In the genomic region with DNA sequence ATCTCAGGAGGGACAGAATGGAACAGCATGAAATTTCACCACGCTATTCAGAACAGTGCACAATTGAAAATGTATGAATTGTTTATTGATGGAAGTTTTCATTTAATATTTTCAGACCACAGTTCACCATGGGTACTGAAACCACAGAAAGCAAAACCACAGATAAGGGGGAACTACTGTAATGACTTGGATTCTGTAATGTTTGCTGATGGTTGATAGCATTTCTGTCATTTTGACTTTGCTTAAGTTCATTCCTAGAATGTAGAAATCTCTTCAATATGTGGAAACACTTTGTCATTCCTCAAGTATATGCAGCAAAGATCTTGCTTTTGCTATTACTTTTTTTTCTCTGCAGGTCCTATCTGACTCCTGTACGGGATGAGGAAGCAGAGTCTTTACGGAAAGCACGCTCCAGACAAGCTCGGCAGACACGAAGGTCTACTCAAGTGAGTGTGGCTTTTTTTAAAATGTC, we compare ENCODE assay signal across 8 cellular contexts.
A peak's percentile ranks its signal among the peaks of the same experiment; 100 is the strongest.
DNase-seq lines count a peak whose midpoint lies in the region; ATAC-seq, FAIRE-seq and TF ChIP-seq lines count a peak whose summit lies in the region.
"Not testable (repeated sequence)": the region's sequence is repeated elsewhere in the genome, so short reads cannot be mapped to it uniquely, and the experiment has no call there.

No MANE protein-coding gene starts in this region.

- intact Hi-C loops in IMR-90 (cut with micrococcal nuclease): not testable (repeated sequence)

- H2BK20ac ChIP-seq in IMR-90 (ENCODE audit: low read depth, low read length): not testable (repeated sequence)

- not testable (repeated sequence) for H3K4me2 ChIP-seq in IMR-90 (ENCODE audit: low read depth, low read length); astrocyte (ENCODE audit: low read length)

- not testable (repeated sequence) for H4K5ac ChIP-seq in IMR-90 (ENCODE audit: low read depth, low read length)

- in situ Hi-C loops in IMR-90 (cut with MboI; ENCODE audit: low sequenced_read_pairs): not testable (repeated sequence)

- H3K9ac ChIP-seq in IMR-90 (ENCODE audit: low read depth, low read length); astrocyte (ENCODE audit: low read length): not testable (repeated sequence)

- not testable (repeated sequence) for H3K4me1 ChIP-seq in IMR-90 (ENCODE audit: control insufficient read depth, insufficient read depth, low read length); astrocyte (ENCODE audit: insufficient read depth, low read length)

- H2AK9ac ChIP-seq in IMR-90 (replicated peaks; ENCODE audit: low read depth, low read length, poor library complexity): not testable (repeated sequence)

- H3K14ac ChIP-seq in IMR-90 (replicated peaks; ENCODE audit: low read depth, low read length): not testable (repeated sequence)

- no CpG with 5 or more reads among the region's 6 CpGs for WGBS in IMR-90 (ENCODE audit: extremely low coverage in 2 of 2, insufficient read length in 1 of 2), 2 experiments

- ATAC-seq in GM19043 (IDR thresholded peaks at IDR 0.05; ENCODE audit: low read depth, unreplicated experiment): peak; percentile 56
- ATAC-seq in GM21619 (IDR thresholded peaks at IDR 0.05; ENCODE audit: unreplicated experiment): peak; percentile 76
- ATAC-seq in HG03045 (IDR thresholded peaks at IDR 0.05; ENCODE audit: unreplicated experiment): peak; percentile 68
- ATAC-seq in IMR-90 (ENCODE audit: low read depth): not testable (repeated sequence)

- not testable (repeated sequence) for H3K18ac ChIP-seq in IMR-90 (ENCODE audit: low read depth, low read length)

- H2BK5ac ChIP-seq in IMR-90 (ENCODE audit: low read depth, low read length, poor library complexity, severe bottlenecking): not testable (repeated sequence)

- H3K27ac Mint-ChIP-seq in astrocyte (ENCODE audit: unreplicated experiment): not testable (repeated sequence)
- H3K27ac Mint-ChIP-seq in osteocyte (ENCODE audit: unreplicated experiment): peak overlapping the region; percentile 62

- H3K79me1 ChIP-seq in IMR-90 (ENCODE audit: low read depth in 1 of 2, low read length in 2 of 2): not testable (repeated sequence)

- not testable (repeated sequence) for H3K27me3 ChIP-seq in IMR-90 (ENCODE audit: control insufficient read depth, insufficient read depth, low read length); astrocyte (ENCODE audit: insufficient read depth, low read length)

- not testable (repeated sequence) for H3K27ac ChIP-seq in IMR-90 (ENCODE audit: insufficient read depth, low read length); astrocyte (ENCODE audit: low read depth, low read length)

- H4K8ac ChIP-seq in IMR-90 (ENCODE audit: low read depth in 2 of 2, low read length in 2 of 2): not testable (repeated sequence)

- CTCF ChIA-PET in IMR-90 (lab: Yijun Ruan, JAX): not testable (repeated sequence)

- POLR2A ChIA-PET in IMR-90 (lab: Charles Lee; ENCODE audit: unreplicated experiment): not testable (repeated sequence)

- H4K20me1 ChIP-seq in IMR-90 (ENCODE audit: insufficient read depth, low read length); astrocyte (ENCODE audit: insufficient read depth, low read length): not testable (repeated sequence)

- not testable (repeated sequence) for H3K4me3 Mint-ChIP-seq in astrocyte (ENCODE audit: unreplicated experiment); osteocyte (ENCODE audit: unreplicated experiment)

- TF ChIP-seq POLR2A in GM12891 (IDR thresholded peaks at IDR 0.05; ENCODE audit: low read depth, low read length); IMR-90 (IDR thresholded peaks at IDR 0.05; ENCODE audit: low read depth, low read length): not testable (repeated sequence)

- not testable (repeated sequence) for TF ChIP-seq CTCF in IMR-90 (conservative IDR thresholded peaks at IDR 0.05; ENCODE audit: low read depth, low read length); astrocyte (IDR thresholded peaks at IDR 0.05; ENCODE audit: insufficient read depth, low read depth, low read length); osteocyte (IDR thresholded peaks at IDR 0.05)

- not testable (repeated sequence) for H3K4me3 ChIP-seq in IMR-90 (ENCODE audit: insufficient read depth, low read depth, low read length); astrocyte (ENCODE audit: insufficient read depth, low read depth, low read length)

- not testable (repeated sequence) for H3K27me3 Mint-ChIP-seq in astrocyte (ENCODE audit: low read depth, unreplicated experiment); osteocyte (ENCODE audit: unreplicated experiment)

- H4K91ac ChIP-seq in IMR-90 (ENCODE audit: insufficient read depth, low read depth, low read length): not testable (repeated sequence)

- H3K56ac ChIP-seq in IMR-90 (ENCODE audit: extremely low read depth, insufficient read depth, low read length): not testable (repeated sequence)

- not testable (repeated sequence) for H3K23ac ChIP-seq in IMR-90 (ENCODE audit: low read depth, low read length)

- H2AFZ ChIP-seq in IMR-90 (replicated peaks; ENCODE audit: low read length, poor library complexity); astrocyte (ENCODE audit: low read depth, low read length): not testable (repeated sequence)

- peak; percentile 50 for FAIRE-seq in GM12891 (lab: Jason Lieb, UNC)
- not testable (repeated sequence) for FAIRE-seq in astrocyte (lab: Jason Lieb, UNC)

- not testable (repeated sequence) for H2AK5ac ChIP-seq in IMR-90 (ENCODE audit: low read depth, low read length)

- not testable (repeated sequence) for TF ChIP-seq RAD21 in IMR-90 (IDR thresholded peaks at IDR 0.05; ENCODE audit: low read length)

- H3K4ac ChIP-seq in IMR-90 (ENCODE audit: low read depth, low read length): not testable (repeated sequence)

- not testable (repeated sequence) for DNase-seq in GM12891 (ENCODE audit: insufficient read length, low spot score); osteocyte (ENCODE audit: extremely low spot score, unreplicated experiment)
- DNase-seq in IMR-90 (peak; percentile 36), SKM-1 treated with dmso at 0.1 percent for 144 hours (lab: John Stamatoyannopoulos, UW; ENCODE audit: unreplicated experiment) (peak; percentile 16), astrocyte (ENCODE audit: low read depth) (peak; percentile 44)

- H3K36me3 ChIP-seq in IMR-90 (ENCODE audit: control insufficient read depth, insufficient read depth, low read length); astrocyte (ENCODE audit: insufficient read depth, low read length): not testable (repeated sequence)

- H3K79me2 ChIP-seq in astrocyte (ENCODE audit: insufficient read depth, low read length): not testable (repeated sequence)

- BruUV-seq in IMR-90 (replicated peaks; lab: Mats Ljungman, UMichigan): not testable (repeated sequence)

- H3K9me3 ChIP-seq in IMR-90 (ENCODE audit: control insufficient read depth, insufficient read depth, low read length); astrocyte (ENCODE audit: insufficient read depth, low read depth, low read length): not testable (repeated sequence)

- H3K9me3 Mint-ChIP-seq in astrocyte (ENCODE audit: unreplicated experiment); osteocyte (ENCODE audit: unreplicated experiment): not testable (repeated sequence)

- H2BK15ac ChIP-seq in IMR-90 (ENCODE audit: low read depth, low read length): not testable (repeated sequence)

- not testable (repeated sequence) for H3K9me1 ChIP-seq in IMR-90 (ENCODE audit: insufficient read depth, low read length)

- H3K4me1 Mint-ChIP-seq in astrocyte (ENCODE audit: low read depth, unreplicated experiment): not testable (repeated sequence)
- H3K4me1 Mint-ChIP-seq in osteocyte (ENCODE audit: unreplicated experiment): peaks cover 26% of the 10 kb centered on the region

- H2BK120ac ChIP-seq in IMR-90 (ENCODE audit: low read depth, low read length): not testable (repeated sequence)

- peaks cover 12% of the 10 kb centered on the region for H3K36me3 Mint-ChIP-seq in astrocyte (ENCODE audit: low read depth, unreplicated experiment)
- H3K36me3 Mint-ChIP-seq in osteocyte (ENCODE audit: unreplicated experiment): peaks cover 34% of the 10 kb centered on the region

- dilution Hi-C loops in IMR-90 (cut with HindIII; ENCODE audit: low sequenced_read_pairs, unreplicated experiment): not testable (repeated sequence)

TF ChIP-seq in GM12891, 5 proteins besides CTCF, POLR2A, EP300 and RAD21:
- 0 out of 2 replicates have a peak, but pooled peaks have one; percentile 38 for TF ChIP-seq POU2F2 (IDR thresholded peaks at IDR 0.05; ENCODE audit: low read depth, low read length)
TF ChIP-seq in GM12891: peak in this region for 1; not testable (repeated sequence) for 4.
